1 cellular context compared by ENCODE assay signal in the genomic region with DNA sequence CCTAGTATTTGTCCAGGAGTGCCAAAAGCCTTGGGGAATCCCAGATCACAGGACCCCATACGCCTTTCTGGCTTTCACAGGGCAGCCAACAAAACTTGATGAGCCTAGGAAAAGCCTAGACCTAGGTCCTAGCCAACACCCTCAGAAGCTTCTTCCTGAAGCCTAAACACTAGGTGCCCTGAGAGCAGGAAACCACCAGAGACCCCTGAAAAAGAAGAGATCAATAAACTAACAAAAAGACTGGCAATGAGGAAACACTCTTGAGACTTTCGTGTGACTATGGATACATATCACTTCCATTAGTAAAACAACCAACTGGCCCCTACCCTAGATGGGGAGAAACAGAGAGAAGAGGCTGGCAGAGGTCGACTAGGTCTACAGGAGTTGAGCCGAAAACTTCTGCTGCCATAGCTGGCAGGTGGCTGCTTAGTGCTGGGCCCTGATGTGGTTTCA.
TF ChIP-seq lines count a peak whose summit lies in the region.

No MANE protein-coding gene starts in this region.

TF ChIP-seq in H1, 55 proteins besides CTCF, POLR2A, EP300 and RAD21:
- TF ChIP-seq FOSL1 (IDR thresholded peaks at IDR 0.05; ENCODE audit: insufficient read depth, low read depth, low read length) (no peak), JUN (IDR thresholded peaks at IDR 0.05; ENCODE audit: low read depth, low read length) (no peak), JUND (IDR thresholded peaks at IDR 0.05; ENCODE audit: low read length) (no peak), BRCA1 (IDR thresholded peaks at IDR 0.05; ENCODE audit: low read depth, low read length) (no peak), SIRT6 (IDR thresholded peaks at IDR 0.05; ENCODE audit: low read length) (no peak), KDM1A (IDR thresholded peaks at IDR 0.05; ENCODE audit: borderline replicate concordance, low read length) (no peak), CHD1 (IDR thresholded peaks at IDR 0.05; ENCODE audit: low read depth, low read length) (no peak), CHD2 (IDR thresholded peaks at IDR 0.05; ENCODE audit: low read length) (no peak), TAF7 (optimal IDR thresholded peaks at IDR 0.05; ENCODE audit: borderline replicate concordance, low read depth, low read length) (no peak), SAP30 (IDR thresholded peaks at IDR 0.05; ENCODE audit: insufficient read depth, insufficient replicate concordance, low read length) (no peak), RBBP5 (IDR thresholded peaks at IDR 0.05; ENCODE audit: borderline replicate concordance, low read depth, low read length) (no peak), ZNF274 (IDR thresholded peaks at IDR 0.05; ENCODE audit: borderline replicate concordance, extremely low read depth, low read length) (no peak), EZH2 (IDR thresholded peaks at IDR 0.05; ENCODE audit: low read depth, low read length, severe bottlenecking) (no peak), SP4 (IDR thresholded peaks at IDR 0.05; ENCODE audit: low read length) (no peak), CBX5 (IDR thresholded peaks at IDR 0.05; ENCODE audit: low read depth, low read length) (no peak), HDAC2 (IDR thresholded peaks at IDR 0.05; ENCODE audit: borderline replicate concordance in 1 of 2, low read depth in 2 of 2, low read length in 2 of 2) (no peak)
- TF ChIP-seq, protein P1, sequence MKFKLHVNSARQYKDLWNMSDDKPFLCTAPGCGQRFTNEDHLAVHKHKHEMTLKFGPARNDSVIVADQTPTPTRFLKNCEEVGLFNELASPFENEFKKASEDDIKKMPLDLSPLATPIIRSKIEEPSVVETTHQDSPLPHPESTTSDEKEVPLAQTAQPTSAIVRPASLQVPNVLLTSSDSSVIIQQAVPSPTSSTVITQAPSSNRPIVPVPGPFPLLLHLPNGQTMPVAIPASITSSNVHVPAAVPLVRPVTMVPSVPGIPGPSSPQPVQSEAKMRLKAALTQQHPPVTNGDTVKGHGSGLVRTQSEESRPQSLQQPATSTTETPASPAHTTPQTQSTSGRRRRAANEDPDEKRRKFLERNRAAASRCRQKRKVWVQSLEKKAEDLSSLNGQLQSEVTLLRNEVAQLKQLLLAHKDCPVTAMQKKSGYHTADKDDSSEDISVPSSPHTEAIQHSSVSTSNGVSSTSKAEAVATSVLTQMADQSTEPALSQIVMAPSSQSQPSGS (IDR thresholded peaks at IDR 0.05; ENCODE audit: low read length), result no peak
- TF ChIP-seq, protein P2, sequence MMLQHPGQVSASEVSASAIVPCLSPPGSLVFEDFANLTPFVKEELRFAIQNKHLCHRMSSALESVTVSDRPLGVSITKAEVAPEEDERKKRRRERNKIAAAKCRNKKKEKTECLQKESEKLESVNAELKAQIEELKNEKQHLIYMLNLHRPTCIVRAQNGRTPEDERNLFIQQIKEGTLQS (IDR thresholded peaks at IDR 0.05; ENCODE audit: insufficient read depth, low read depth, low read length), result no peak
